ENCODE assay signal across 1 cellular context in the genomic region with DNA sequence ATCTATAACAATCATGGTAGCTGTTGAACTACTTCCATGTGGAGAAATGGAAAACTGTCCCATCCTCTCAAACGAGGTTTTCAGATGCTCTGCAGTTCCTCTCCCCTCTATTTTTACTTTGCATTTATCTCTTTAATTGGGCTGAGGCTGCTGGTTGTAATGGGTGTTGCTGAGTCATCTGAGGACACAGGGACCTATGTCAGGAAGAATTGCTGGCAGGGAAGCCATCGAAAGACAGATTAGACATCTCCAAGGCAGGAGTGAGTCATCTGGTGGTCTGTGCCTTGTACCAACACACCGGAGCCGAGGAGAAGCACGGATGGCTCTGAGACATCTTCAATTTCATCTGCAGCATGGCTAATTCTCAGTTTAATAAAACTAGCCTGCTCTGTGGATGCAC.
TF ChIP-seq lines count a peak whose summit lies in the region.

No MANE protein-coding gene starts in this region.

TF ChIP-seq in GM23338, 12 proteins besides CTCF, POLR2A, EP300 and RAD21 (continued from another document):
- TF ChIP-seq, protein P1, sequence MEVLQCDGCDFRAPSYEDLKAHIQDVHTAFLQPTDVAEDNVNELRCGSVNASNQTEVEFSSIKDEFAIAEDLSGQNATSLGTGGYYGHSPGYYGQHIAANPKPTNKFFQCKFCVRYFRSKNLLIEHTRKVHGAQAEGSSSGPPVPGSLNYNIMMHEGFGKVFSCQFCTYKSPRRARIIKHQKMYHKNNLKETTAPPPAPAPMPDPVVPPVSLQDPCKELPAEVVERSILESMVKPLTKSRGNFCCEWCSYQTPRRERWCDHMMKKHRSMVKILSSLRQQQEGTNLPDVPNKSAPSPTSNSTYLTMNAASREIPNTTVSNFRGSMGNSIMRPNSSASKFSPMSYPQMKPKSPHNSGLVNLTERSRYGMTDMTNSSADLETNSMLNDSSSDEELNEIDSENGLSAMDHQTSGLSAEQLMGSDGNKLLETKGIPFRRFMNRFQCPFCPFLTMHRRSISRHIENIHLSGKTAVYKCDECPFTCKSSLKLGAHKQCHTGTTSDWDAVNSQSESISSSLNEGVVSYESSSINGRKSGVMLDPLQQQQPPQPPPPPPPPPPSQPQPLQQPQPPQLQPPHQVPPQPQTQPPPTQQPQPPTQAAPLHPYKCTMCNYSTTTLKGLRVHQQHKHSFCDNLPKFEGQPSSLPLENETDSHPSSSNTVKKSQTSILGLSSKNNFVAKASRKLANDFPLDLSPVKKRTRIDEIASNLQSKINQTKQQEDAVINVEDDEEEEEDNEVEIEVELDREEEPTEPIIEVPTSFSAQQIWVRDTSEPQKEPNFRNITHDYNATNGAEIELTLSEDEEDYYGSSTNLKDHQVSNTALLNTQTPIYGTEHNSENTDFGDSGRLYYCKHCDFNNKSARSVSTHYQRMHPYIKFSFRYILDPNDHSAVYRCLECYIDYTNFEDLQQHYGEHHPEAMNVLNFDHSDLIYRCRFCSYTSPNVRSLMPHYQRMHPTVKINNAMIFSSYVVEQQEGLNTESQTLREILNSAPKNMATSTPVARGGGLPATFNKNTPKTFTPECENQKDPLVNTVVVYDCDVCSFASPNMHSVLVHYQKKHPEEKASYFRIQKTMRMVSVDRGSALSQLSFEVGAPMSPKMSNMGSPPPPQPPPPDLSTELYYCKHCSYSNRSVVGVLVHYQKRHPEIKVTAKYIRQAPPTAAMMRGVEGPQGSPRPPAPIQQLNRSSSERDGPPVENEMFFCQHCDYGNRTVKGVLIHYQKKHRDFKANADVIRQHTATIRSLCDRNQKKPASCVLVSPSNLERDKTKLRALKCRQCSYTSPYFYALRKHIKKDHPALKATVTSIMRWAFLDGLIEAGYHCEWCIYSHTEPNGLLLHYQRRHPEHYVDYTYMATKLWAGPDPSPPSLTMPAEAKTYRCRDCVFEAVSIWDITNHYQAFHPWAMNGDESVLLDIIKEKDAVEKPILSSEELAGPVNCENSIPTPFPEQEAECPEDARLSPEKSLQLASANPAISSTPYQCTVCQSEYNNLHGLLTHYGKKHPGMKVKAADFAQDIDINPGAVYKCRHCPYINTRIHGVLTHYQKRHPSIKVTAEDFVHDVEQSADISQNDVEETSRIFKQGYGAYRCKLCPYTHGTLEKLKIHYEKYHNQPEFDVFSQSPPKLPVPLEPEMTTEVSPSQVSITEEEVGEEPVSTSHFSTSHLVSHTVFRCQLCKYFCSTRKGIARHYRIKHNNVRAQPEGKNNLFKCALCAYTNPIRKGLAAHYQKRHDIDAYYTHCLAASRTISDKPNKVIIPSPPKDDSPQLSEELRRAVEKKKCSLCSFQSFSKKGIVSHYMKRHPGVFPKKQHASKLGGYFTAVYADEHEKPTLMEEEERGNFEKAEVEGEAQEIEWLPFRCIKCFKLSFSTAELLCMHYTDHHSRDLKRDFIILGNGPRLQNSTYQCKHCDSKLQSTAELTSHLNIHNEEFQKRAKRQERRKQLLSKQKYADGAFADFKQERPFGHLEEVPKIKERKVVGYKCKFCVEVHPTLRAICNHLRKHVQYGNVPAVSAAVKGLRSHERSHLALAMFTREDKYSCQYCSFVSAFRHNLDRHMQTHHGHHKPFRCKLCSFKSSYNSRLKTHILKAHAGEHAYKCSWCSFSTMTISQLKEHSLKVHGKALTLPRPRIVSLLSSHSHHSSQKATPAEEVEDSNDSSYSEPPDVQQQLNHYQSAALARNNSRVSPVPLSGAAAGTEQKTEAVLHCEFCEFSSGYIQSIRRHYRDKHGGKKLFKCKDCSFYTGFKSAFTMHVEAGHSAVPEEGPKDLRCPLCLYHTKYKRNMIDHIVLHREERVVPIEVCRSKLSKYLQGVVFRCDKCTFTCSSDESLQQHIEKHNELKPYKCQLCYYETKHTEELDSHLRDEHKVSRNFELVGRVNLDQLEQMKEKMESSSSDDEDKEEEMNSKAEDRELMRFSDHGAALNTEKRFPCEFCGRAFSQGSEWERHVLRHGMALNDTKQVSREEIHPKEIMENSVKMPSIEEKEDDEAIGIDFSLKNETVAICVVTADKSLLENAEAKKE (CRISPR knock-in tag; IDR thresholded peaks at IDR 0.05) = no peak
- no peak for TF ChIP-seq CREB1 (CRISPR knock-in tag; IDR thresholded peaks at IDR 0.05; ENCODE audit: low read depth)
- no peak for TF ChIP-seq JUNB (IDR thresholded peaks at IDR 0.05; ENCODE audit: unreplicated experiment)
